In the genomic region with DNA sequence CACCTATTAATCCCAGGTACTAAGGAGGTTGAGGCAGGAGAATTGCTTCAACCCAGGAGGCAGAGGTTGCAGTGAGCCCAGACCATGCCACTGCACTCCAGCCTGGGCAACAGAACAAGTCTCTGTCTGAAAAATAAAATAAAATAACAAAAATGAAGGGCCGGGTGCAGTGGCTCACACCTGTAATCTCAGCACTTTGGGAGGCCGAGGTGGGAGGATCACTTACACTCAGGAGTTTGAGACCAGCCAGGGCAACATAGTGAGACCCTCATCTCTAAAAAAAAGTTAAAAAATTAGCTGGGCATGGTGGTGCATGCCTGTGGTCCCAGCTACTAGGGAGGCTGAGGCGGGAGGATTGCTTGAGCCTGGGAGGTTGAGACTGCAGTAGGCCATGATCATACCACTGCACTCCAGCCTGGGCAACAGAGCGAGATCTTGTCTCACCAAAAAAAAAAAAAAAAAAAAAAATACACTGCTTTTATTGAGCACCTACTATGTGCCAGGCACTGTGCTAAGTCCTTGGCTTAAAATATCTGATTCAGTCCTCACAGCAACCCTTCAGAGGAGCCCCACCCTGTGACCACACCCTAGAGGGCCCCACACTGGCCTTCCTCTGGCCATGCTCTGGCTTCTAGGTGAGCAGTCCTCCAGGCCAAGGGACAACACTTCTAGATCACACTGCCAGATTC, we compare ENCODE assay signal across 1 cellular context.
TF ChIP-seq lines count a peak whose summit lies in the region.

No MANE protein-coding gene starts in this region.

TF ChIP-seq in HEK293, 187 proteins besides CTCF, POLR2A, EP300 and RAD21:
- TF ChIP-seq ZNF664 (tag by site-specific recombination; IDR thresholded peaks at IDR 0.05) (peak; percentile 64; the same call in 1 of the 2 replicates), ZNF121 (tag by site-specific recombination; IDR thresholded peaks at IDR 0.05) (peak; percentile 42; the same call in 1 of the 2 replicates)
